ENCODE assay signal across 17 cellular contexts in the genomic region with DNA sequence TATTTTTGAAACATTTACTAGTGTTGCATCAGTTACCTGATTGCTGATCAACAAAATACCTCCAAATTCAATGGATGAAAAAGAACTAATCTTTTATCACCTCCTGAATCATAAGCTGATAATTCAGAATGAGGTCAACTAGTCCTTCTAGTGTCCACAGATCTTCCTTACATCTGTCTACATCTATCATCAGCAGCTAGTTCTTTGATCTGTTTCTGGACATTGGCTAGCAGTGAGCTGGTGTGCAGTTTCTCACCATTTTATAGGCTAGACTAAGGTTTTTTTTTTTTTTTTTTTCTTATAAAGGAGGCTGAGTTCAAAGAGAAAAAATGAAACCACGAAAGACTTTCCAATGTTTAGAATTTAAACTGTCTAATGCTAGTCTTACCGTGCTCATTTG.
"Had no signal": no experiment of that assay in that cellular context is flagged by ENCODE, and none has a peak within 500 bp of the region (broad histone marks: within the 10 kb centered on the region; RNA-seq: fewer than 3 reads in every experiment).

No MANE protein-coding gene starts in this region.

- H3K27ac ChIP-seq: SJSA1, SK-N-MC had no signal

- H3K4me3 ChIP-seq: SJSA1, SK-N-MC had no signal

- H3K4me1 ChIP-seq: SJSA1 had no signal

- H3K9me3 ChIP-seq: SJSA1 had no signal

- DNase-seq: KBM-7, MM.1S, NCI-H1092 treated with DMSO at 0.1 percent for 48 hours, NCI-H1436, NCI-H187, NCI-H2029, NCI-H2081 treated with DMSO at 0.1 percent for 48 hours, NCI-H2171, NCI-H345, NCI-H446 treated with DMSO at 0.1 percent for 48 hours, NCI-H510A treated with DMSO at 0.1 percent for 48 hours, NCI-H526, Right ventricle myocardium superior, RPMI8226, SIG-M5 had no signal

- H3K27me3 ChIP-seq: SJSA1 had no signal

- H3K36me3 ChIP-seq: SJSA1 had no signal
